In the genomic region with DNA sequence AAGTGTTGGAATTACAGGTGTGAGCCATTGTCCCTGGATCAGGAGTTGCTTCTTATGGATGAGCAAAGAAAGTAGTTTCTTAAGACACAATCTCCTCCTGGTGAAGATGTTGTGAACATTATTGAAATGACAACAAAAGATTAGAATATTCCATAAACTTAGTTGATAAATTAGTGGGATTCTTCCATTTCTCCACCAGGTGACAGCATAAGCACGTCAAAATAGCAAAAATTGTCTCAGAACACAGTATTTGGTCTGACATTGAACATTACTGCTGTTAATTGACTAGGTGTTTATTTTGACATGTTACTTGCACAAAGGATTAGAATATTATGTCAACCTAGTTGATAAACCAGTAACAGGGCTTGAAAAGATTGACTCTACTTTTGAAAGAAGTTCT, we compare ENCODE assay signal across 8 cellular contexts. TPM values are rescaled to one million over a fixed set of nuclear protein-coding genes. Genes with fewer than 3 reads are reported as not detected.
DNase-seq lines count a peak whose midpoint lies in the region; ATAC-seq, FAIRE-seq and TF ChIP-seq lines count a peak whose summit lies in the region.

No MANE protein-coding gene starts in this region.

- no peaks in the 10 kb centered on the region for H3K27me3 Mint-ChIP-seq in activated T-helper 17 cell treated with anti-CD3 and anti-CD28 coated beads, Interleukin-2, amount 50 U/mL, for 72 hours

- no peak for FAIRE-seq in keratinocyte (lab: Jason Lieb, UNC)

- no peak overlapping the region for H2AFZ ChIP-seq in keratinocyte (ENCODE audit: control insufficient read depth, low read length)

- no peaks in the 10 kb centered on the region for H3K79me2 ChIP-seq in keratinocyte (ENCODE audit: control insufficient read depth, insufficient read depth, low read length)

- H3K4me3 Mint-ChIP-seq in activated T-helper 17 cell treated with anti-CD3 and anti-CD28 coated beads, Interleukin-2, amount 50 U/mL, for 72 hours: no peak overlapping the region

- DNase-seq in AG10803 (ENCODE audit: low read depth): no peak
- DNase-seq in H4 (ENCODE audit: low spot score): peak; percentile 15
- DNase-seq in adipocyte (ENCODE audit: low read depth): peak; percentile 48
- no peak for DNase-seq in keratinocyte (ENCODE audit: low read depth, low spot score)
- no peak for DNase-seq in EL
- no peak for DNase-seq in stimulated activated CD8-positive, alpha-beta memory T cell treated with anti-CD3 and anti-CD28 coated beads, Interleukin-4, amount 100 ng/mL, for 48 hours
- DNase-seq in activated naive CD4-positive, alpha-beta T cell treated with anti-CD3 and anti-CD28 coated beads, Interleukin-2, amount 50 U/mL, for 72 hours (ENCODE audit: low spot score in 2 of 2): no peak

- H3K9me1 ChIP-seq in keratinocyte (ENCODE audit: control insufficient read depth, extremely low read depth, insufficient read depth, low read length): no peaks in the 10 kb centered on the region

- H3K4me3 ChIP-seq in AG10803 (ENCODE audit: low read length) (no peak overlapping the region), adipocyte (ENCODE audit: low read length) (no peak overlapping the region), keratinocyte (ENCODE audit: control insufficient read depth in 2 of 3, extremely low read depth in 1 of 3, insufficient read depth in 2 of 3, low read depth in 1 of 3, low read length in 3 of 3) (no peak overlapping the region)

- no peaks in the 10 kb centered on the region for H3K36me3 Mint-ChIP-seq in activated T-helper 17 cell treated with anti-CD3 and anti-CD28 coated beads, Interleukin-2, amount 50 U/mL, for 72 hours (ENCODE audit: low read depth)
- no peaks in the 10 kb centered on the region for H3K36me3 Mint-ChIP-seq in activated naive CD4-positive, alpha-beta T cell treated with anti-CD3 and anti-CD28 coated beads, Interleukin-2, amount 50 U/mL, for 72 hours

- H3K36me3 ChIP-seq in adipocyte (ENCODE audit: control insufficient read depth, insufficient read depth, low read length, severe bottlenecking): no peaks in the 10 kb centered on the region
- H3K36me3 ChIP-seq in keratinocyte (ENCODE audit: control insufficient read depth in 2 of 2, extremely low read depth in 1 of 2, insufficient read depth in 2 of 2, low read length in 2 of 2): no peaks in the 10 kb centered on the region

- H3K27ac Mint-ChIP-seq in activated T-helper 17 cell treated with anti-CD3 and anti-CD28 coated beads, Interleukin-2, amount 50 U/mL, for 72 hours: no peak overlapping the region
- no peak overlapping the region for H3K27ac Mint-ChIP-seq in activated naive CD4-positive, alpha-beta T cell treated with anti-CD3 and anti-CD28 coated beads, Interleukin-2, amount 50 U/mL, for 72 hours

- dilution Hi-C loops in keratinocyte (cut with MboI; ENCODE audit: extremely low pct_ligation_motif_present, low sequenced_read_pairs): no loop called here

- no peak overlapping the region for H3K27ac ChIP-seq in keratinocyte (ENCODE audit: control insufficient read depth, insufficient read depth, low read length)

- no peak overlapping the region for H3K4me2 ChIP-seq in keratinocyte (ENCODE audit: control insufficient read depth, extremely low read depth, insufficient read depth, low read depth, low read length)

- TF ChIP-seq CTCF in AG10803 (conservative IDR thresholded peaks at IDR 0.05; ENCODE audit: low read length) (peak; percentile 55), keratinocyte (optimal IDR thresholded peaks at IDR 0.05 in 1 of 3, IDR thresholded peaks at IDR 0.05 in 1 of 3, conservative IDR thresholded peaks at IDR 0.05 in 1 of 3; ENCODE audit: extremely low read depth in 1 of 3, insufficient read depth in 2 of 3, low read length in 3 of 3) (peak in 2 of 3 experiments; percentile 23 to 33)

- no peaks in the 10 kb centered on the region for H3K9me3 ChIP-seq in adipocyte (ENCODE audit: control insufficient read depth, low read length)
- H3K9me3 ChIP-seq in keratinocyte (ENCODE audit: control insufficient read depth, low read depth, low read length): no peaks in the 10 kb centered on the region

- H3K9ac ChIP-seq in adipocyte (ENCODE audit: low read length) (no peak overlapping the region), keratinocyte (ENCODE audit: control insufficient read depth, extremely low read depth, insufficient read depth, low read length) (no peak overlapping the region)

- no peak for ATAC-seq in activated T-helper 17 cell treated with anti-CD3 and anti-CD28 coated beads, Interleukin-2, amount 50 U/mL, for 72 hours (replicated peaks)
- no peak for ATAC-seq in activated naive CD4-positive, alpha-beta T cell treated with anti-CD3 and anti-CD28 coated beads, Interleukin-2, amount 50 U/mL, for 72 hours

- H4K20me1 ChIP-seq in keratinocyte (ENCODE audit: control insufficient read depth, extremely low read depth, insufficient read depth, low read length): no peaks in the 10 kb centered on the region

- H3K27me3 ChIP-seq in adipocyte (replicated peaks; ENCODE audit: control insufficient read depth, insufficient read depth, low read length) (peaks cover 6% of the 10 kb centered on the region), keratinocyte (ENCODE audit: control insufficient read depth, extremely low read depth, insufficient read depth, low read length) (no peaks in the 10 kb centered on the region)

- H3K4me1 ChIP-seq in adipocyte (ENCODE audit: control insufficient read depth, insufficient read depth, low read length) (no peaks in the 10 kb centered on the region), keratinocyte (ENCODE audit: control insufficient read depth, extremely low read depth, insufficient read depth, low read length) (no peaks in the 10 kb centered on the region)

- no peaks in the 10 kb centered on the region for H3K4me1 Mint-ChIP-seq in activated T-helper 17 cell treated with anti-CD3 and anti-CD28 coated beads, Interleukin-2, amount 50 U/mL, for 72 hours

- no peaks in the 10 kb centered on the region for H3K9me3 Mint-ChIP-seq in activated T-helper 17 cell treated with anti-CD3 and anti-CD28 coated beads, Interleukin-2, amount 50 U/mL, for 72 hours
- H3K9me3 Mint-ChIP-seq in activated naive CD4-positive, alpha-beta T cell treated with anti-CD3 and anti-CD28 coated beads, Interleukin-2, amount 50 U/mL, for 72 hours: no peaks in the 10 kb centered on the region

RNA-seq across cellular contexts. Expression of a gene that starts 21.6 kb away (rescaled TPM):
- total RNA-seq in H4 (2014; rRNA removed; shearing (Covaris generic)): not detected in 2 replicates
- 0.05 to 0.10 TPM in 2 of 3 replicates, not detected in the other for polyA plus RNA-seq in keratinocyte
- not detected for polyA plus RNA-seq in keratinocyte (2011; ENCODE audit: low read depth)
- 0.08 TPM in 1 of 2 replicates, not detected in the other for polyA plus RNA-seq in keratinocyte (2011; cell fraction: cytosol; rRNA removed)
- 0.41 TPM in 1 of 2 replicates, not detected in the other for polyA plus RNA-seq in keratinocyte (2011; cell fraction: nucleus; rRNA removed)
- 0.15 TPM in 1 of 2 replicates, not detected in the other for polyA plus RNA-seq in keratinocyte (2012; ENCODE audit: low replicate concordance)
- polyA minus RNA-seq in keratinocyte: 0.29 to 0.43 TPM in 2 of 3 replicates, not detected in the other
- polyA minus RNA-seq in keratinocyte (2011; cell fraction: cytosol; rRNA and poly(A)+ RNA removed): not detected
- polyA minus RNA-seq in keratinocyte (2011; cell fraction: nucleus; rRNA and poly(A)+ RNA removed): 1.3 TPM in 1 of 2 replicates, not detected in the other
- not detected for total RNA-seq in activated T-helper 17 cell treated with anti-CD3 and anti-CD28 coated beads, Interleukin-2, amount 50 U/mL, for 72 hours
- total RNA-seq in activated naive CD4-positive, alpha-beta T cell treated with anti-CD3 and anti-CD28 coated beads, Interleukin-2, amount 50 U/mL, for 72 hours: not detected

Comparison
In these comparisons a context has a peak if more than half of its experiments do, and no peak if none do; other contexts are left out.
1. DNase-seq: peak in H4 (single experiment) and adipocyte (single experiment); none in AG10803 (single experiment), keratinocyte (single experiment), EL (single experiment), stimulated activated CD8-positive, alpha-beta memory T cell treated with anti-CD3 and anti-CD28 coated beads, Interleukin-4, amount 100 ng/mL, for 48 hours (single experiment) and activated naive CD4-positive, alpha-beta T cell treated with anti-CD3 and anti-CD28 coated beads, Interleukin-2, amount 50 U/mL, for 72 hours (0 of 2).